ENCODE assay signal across 10 cellular contexts in the genomic region with DNA sequence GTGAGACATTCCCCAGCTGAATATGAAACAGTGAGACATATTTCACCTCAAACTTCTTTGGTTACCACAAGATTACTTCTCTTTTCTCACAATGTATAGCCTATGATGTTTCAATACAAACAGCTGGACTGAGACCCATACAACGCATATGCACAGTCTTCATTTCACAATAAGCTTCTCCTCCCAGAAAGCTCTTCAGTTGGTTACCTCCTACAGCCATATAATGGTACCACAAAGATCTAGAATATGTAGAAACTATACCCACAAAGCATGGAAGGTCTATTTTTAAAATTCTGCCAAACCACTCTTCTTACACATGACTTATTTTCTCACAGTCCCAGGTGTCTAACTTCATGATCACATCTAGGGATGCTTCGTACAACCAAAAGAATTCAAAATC.
DNase-seq lines count a peak whose midpoint lies in the region; ATAC-seq lines count a peak whose summit lies in the region.
"Had no signal": no experiment of that assay in that cellular context is flagged by ENCODE, and none has a peak within 500 bp of the region (broad histone marks: within the 10 kb centered on the region; RNA-seq: fewer than 3 reads in every experiment).

No MANE protein-coding gene starts in this region.

- H2BK12ac ChIP-seq in mesenchymal stem cell (ENCODE audit: low read length in 2 of 2), result no peak overlapping the region

- H3K18ac ChIP-seq in mesenchymal stem cell (ENCODE audit: low read depth in 1 of 2, low read length in 2 of 2), result no peak overlapping the region

- no peaks in the 10 kb centered on the region for H3K27me3 ChIP-seq in mesenchymal stem cell (ENCODE audit: control insufficient read depth in 1 of 2, insufficient read depth in 1 of 2, low read length in 2 of 2)

- peak overlapping the region; percentile 54 for H2AK5ac ChIP-seq in mesenchymal stem cell (ENCODE audit: low read length, severe bottlenecking)

- no peak overlapping the region for H3K23ac ChIP-seq in mesenchymal stem cell (ENCODE audit: low read length in 2 of 2)

- ATAC-seq in GM18858 (IDR thresholded peaks at IDR 0.05; ENCODE audit: unreplicated experiment), result peak; percentile 86
- ATAC-seq in GM21786 (IDR thresholded peaks at IDR 0.05; ENCODE audit: unreplicated experiment), result peak; percentile 64
- ATAC-seq: HCT116 had no signal

- H2BK15ac ChIP-seq in mesenchymal stem cell (ENCODE audit: low read depth, poor library complexity, severe bottlenecking), result no peak overlapping the region

- H4K8ac ChIP-seq in mesenchymal stem cell (ENCODE audit: low read length), result no peak overlapping the region

- H3K27ac ChIP-seq in mesenchymal stem cell (ENCODE audit: low read length, poor library complexity, severe bottlenecking), result peak overlapping the region; percentile 25

- H3K27me3 Mint-ChIP-seq in IgD-negative memory B cell, result no peaks in the 10 kb centered on the region

- peaks cover 19% of the 10 kb centered on the region for H3K79me1 ChIP-seq in mesenchymal stem cell (replicated peaks; ENCODE audit: low read length, poor library complexity, severe bottlenecking)

- no peak overlapping the region for H4K91ac ChIP-seq in mesenchymal stem cell (ENCODE audit: low read length)

- no peak overlapping the region for H3K14ac ChIP-seq in mesenchymal stem cell (ENCODE audit: low read length in 2 of 2)

- no peak for DNase-seq in mesenchymal stem cell
- DNase-seq in RKO (ENCODE audit: low spot score), result no peak
- no peak for DNase-seq in foreskin melanocyte
- no peak for DNase-seq in KG1 (lab: John Stamatoyannopoulos, UW)
- DNase-seq in NCI-H1930 (lab: John Stamatoyannopoulos, UW), result no peak
- DNase-seq: left ventricle myocardium inferior had no signal

- peaks cover 0 to 2% of the 10 kb centered on the region in 2 experiments for H3K36me3 ChIP-seq in mesenchymal stem cell (ENCODE audit: control insufficient read depth in 1 of 2, insufficient read depth in 2 of 2, low read depth in 1 of 2, low read length in 2 of 2)
- H3K36me3 ChIP-seq: left ventricle myocardium inferior had no signal

- no peak overlapping the region for H3K4me2 ChIP-seq in mesenchymal stem cell (ENCODE audit: low read length, poor library complexity, severe bottlenecking)

- H3K4me1 ChIP-seq in mesenchymal stem cell (ENCODE audit: control insufficient read depth, insufficient read depth, low read depth, low read length), result peaks cover 13% of the 10 kb centered on the region

- peaks cover 79 to 86% (median 82%) of the 10 kb centered on the region in 3 donors for H3K4me1 Mint-ChIP-seq in IgD-negative memory B cell

- H3K9ac ChIP-seq in mesenchymal stem cell (ENCODE audit: low read length), result no peak overlapping the region

- H2BK120ac ChIP-seq in mesenchymal stem cell (ENCODE audit: low read depth, low read length), result no peak overlapping the region

- no peaks in the 10 kb centered on the region for H3K36me3 Mint-ChIP-seq in IgD-negative memory B cell

- no peak overlapping the region for H3K4ac ChIP-seq in mesenchymal stem cell (ENCODE audit: low read depth in 1 of 2, low read length in 2 of 2)

- WGBS in mesenchymal stem cell, result 99% methylated on average over 2 of the region's 2 CpGs

- peak overlapping the region; percentile 3 to 75 (median 36) for H3K4me3 Mint-ChIP-seq in IgD-negative memory B cell

- no peaks in the 10 kb centered on the region for H3K9me3 Mint-ChIP-seq in IgD-negative memory B cell

- H2AFZ ChIP-seq in mesenchymal stem cell (ENCODE audit: low read depth, low read length), result no peak overlapping the region

- no peaks in the 10 kb centered on the region for H3K9me3 ChIP-seq in mesenchymal stem cell (ENCODE audit: control insufficient read depth, low read length)
- H3K9me3 ChIP-seq: left ventricle myocardium inferior had no signal

- no peak overlapping the region for H2BK5ac ChIP-seq in mesenchymal stem cell (ENCODE audit: low read depth, low read length, poor library complexity, severe bottlenecking)

- no peak overlapping the region for H3K4me3 ChIP-seq in mesenchymal stem cell (ENCODE audit: insufficient read depth in 1 of 2, low read depth in 1 of 2, low read length in 2 of 2)
- H3K4me3 ChIP-seq: left ventricle myocardium inferior had no signal

- peak overlapping the region in 1 of 3 donors; percentile 0 for H3K27ac Mint-ChIP-seq in IgD-negative memory B cell
